ENCODE assay signal across 20 cellular contexts in genomic region chr14:57729208-57730187, GRCh38.
"Had no signal": no experiment of that assay in that cellular context is flagged by ENCODE, and none has a peak within 500 bp of the region (broad histone marks: within the 10 kb centered on the region; RNA-seq: fewer than 3 reads in every experiment).

No MANE protein-coding gene starts in this region.

- H3K36me3 Mint-ChIP-seq: memory B cell; naive thymus-derived CD4-positive, alpha-beta T cell had no signal

- H3K27ac Mint-ChIP-seq: memory B cell; naive thymus-derived CD4-positive, alpha-beta T cell; T-helper 2 cell treated with Interferon-gamma antibody and Interleukin-4, amounts not matched to agents 5 μg/mL and 100 μg/mL, for 36 hours had no signal

- DNase-seq: activated CD4-positive, alpha-beta T cell treated with anti-CD3 and anti-CD28 coated beads, Interleukin-2, amount 50 U/mL, for 1 hour; activated CD8-positive, alpha-beta memory T cell treated with anti-CD3 and anti-CD28 coated beads, Interleukin-2, amount 50 U/mL, for 48 hours; activated effector memory CD4-positive, alpha-beta T cell treated with Interleukin-2 at 50 U/mL for 16 hours; activated naive CD4-positive, alpha-beta T cell treated with anti-CD3 and anti-CD28 coated beads, Interleukin-2, amount 50 U/mL, for 16 hours; activated T-cell treated with anti-CD3 and anti-CD28 coated beads, Interleukin-2, amount 50 U/mL, for 48 hours; aorta; brain microvascular endothelial cell; colonic mucosa; erythroblast; foreskin melanocyte; hypothalamus; kidney; left ventricle myocardium inferior; naive thymus-derived CD4-positive, alpha-beta T cell; sigmoid colon; stimulated activated naive CD4-positive, alpha-beta T cell treated with Interleukin-2 at 50 U/mL for 16 hours had no signal

- ATAC-seq: activated CD4-positive, CD25-positive, alpha-beta regulatory T cell treated with anti-CD3 and anti-CD28 coated beads, Interleukin-2, amount 50 U/mL, for 24 hours; naive thymus-derived CD4-positive, alpha-beta T cell had no signal

- H3K4me1 Mint-ChIP-seq: central memory CD8-positive, alpha-beta T cell; memory B cell; naive thymus-derived CD4-positive, alpha-beta T cell had no signal

- H3K9me3 Mint-ChIP-seq: T-helper 2 cell treated with Interferon-gamma antibody and Interleukin-4, amounts not matched to agents 5 μg/mL and 100 μg/mL, for 36 hours had no signal

- H3K4me3 Mint-ChIP-seq: central memory CD8-positive, alpha-beta T cell; memory B cell; naive thymus-derived CD4-positive, alpha-beta T cell; T-helper 2 cell treated with Interferon-gamma antibody and Interleukin-4, amounts not matched to agents 5 μg/mL and 100 μg/mL, for 36 hours had no signal

- H3K27me3 Mint-ChIP-seq: central memory CD8-positive, alpha-beta T cell; memory B cell had no signal
